Comparison of ENCODE assay signal across 22 cellular contexts in genomic region chr5:78364005-78364404, GRCh38. TPM values are rescaled to one million over a fixed set of nuclear protein-coding genes. Genes with fewer than 3 reads are reported as not detected.
DNase-seq lines count a peak whose midpoint lies in the region; ATAC-seq and TF ChIP-seq lines count a peak whose summit lies in the region.
"Had no signal": no experiment of that assay in that cellular context is flagged by ENCODE, and none has a peak within 500 bp of the region (broad histone marks: within the 10 kb centered on the region; RNA-seq: fewer than 3 reads in every experiment).

No MANE protein-coding gene starts in this region.

- 0 out of 2 replicates have a peak, but pooled peaks cover 4% of the 10 kb centered on the region for H4K20me1 ChIP-seq in HCT116 (ENCODE audit: insufficient read depth)
- H4K20me1 ChIP-seq in OCI-LY7 (ENCODE audit: insufficient read depth, low read length): peaks cover 7% of the 10 kb centered on the region; the same call in 1 of the 2 replicates

- TF ChIP-seq CTCF in HCT116 (IDR thresholded peaks at IDR 0.05 in 2 of 3, conservative IDR thresholded peaks at IDR 0.05 in 1 of 3; ENCODE audit: borderline replicate concordance in 1 of 3, insufficient read depth in 1 of 3, low read depth in 2 of 3, low read length in 2 of 3): no peak
- TF ChIP-seq CTCF in OCI-LY7 (conservative IDR thresholded peaks at IDR 0.05; ENCODE audit: low read length): peak; percentile 59

- H3K27me3 Mint-ChIP-seq in T-helper 2 cell treated with Interferon-gamma antibody and Interleukin-4, amounts not matched to agents 5 μg/mL and 100 μg/mL, for 36 hours (ENCODE audit: low read depth): no peaks in the 10 kb centered on the region
- H3K27me3 Mint-ChIP-seq in activated CD4-positive, alpha-beta memory T cell treated with anti-CD3 and anti-CD28 coated beads, Interleukin-2, amount 10 ng/mL, durations not matched to agents 7 days and 5 days: no peaks in the 10 kb centered on the region
- H3K27me3 Mint-ChIP-seq: CD4-positive, alpha-beta memory T cell; stimulated activated naive CD8-positive, alpha-beta T cell treated with anti-CD3 and anti-CD28 coated beads, Interleukin-15, amount 100 ng/mL, for 72 hours had no signal

- no peaks in the 10 kb centered on the region for H3K9me3 Mint-ChIP-seq in T-helper 2 cell treated with Interferon-gamma antibody and Interleukin-4, amounts not matched to agents 5 μg/mL and 100 μg/mL, for 36 hours
- H3K9me3 Mint-ChIP-seq in activated CD4-positive, alpha-beta memory T cell treated with anti-CD3 and anti-CD28 coated beads, Interleukin-2, amount 10 ng/mL, durations not matched to agents 7 days and 5 days: no peaks in the 10 kb centered on the region
- H3K9me3 Mint-ChIP-seq: activated T-helper 1 cell treated with anti-CD3 and anti-CD28 coated beads, Interleukin-12 subunit alpha, Interleukin-12 subunit beta, Interleukin-2, Interleukin-4 antibody, amounts not matched to agents 30 ng/mL and 10 ng/mL and 1 ng/mL, durations not matched to agents 14 hours and 24 hours and 36 hours; CD4-positive, alpha-beta memory T cell; natural killer cell; stimulated activated naive CD8-positive, alpha-beta T cell treated with anti-CD3 and anti-CD28 coated beads, Interleukin-15, amount 100 ng/mL, for 72 hours had no signal

- TF ChIP-seq RAD21 in HCT116 (IDR thresholded peaks at IDR 0.05; ENCODE audit: low read depth): no peak; the same call in 1 of the 2 replicates

- no peak for ATAC-seq in HCT116
- no peak for ATAC-seq in GM18870 (IDR thresholded peaks at IDR 0.05; ENCODE audit: unreplicated experiment)
- ATAC-seq: natural killer cell; stimulated activated naive CD8-positive, alpha-beta T cell treated with anti-CD3 and anti-CD28 coated beads, Interleukin-15, amount 100 ng/mL, for 72 hours had no signal

- no peak overlapping the region for H3K27ac Mint-ChIP-seq in T-helper 2 cell treated with Interferon-gamma antibody and Interleukin-4, amounts not matched to agents 5 μg/mL and 100 μg/mL, for 36 hours
- H3K27ac Mint-ChIP-seq in activated CD4-positive, alpha-beta memory T cell treated with anti-CD3 and anti-CD28 coated beads, Interleukin-2, amount 10 ng/mL, durations not matched to agents 7 days and 5 days: no peak overlapping the region
- H3K27ac Mint-ChIP-seq: activated T-helper 1 cell treated with anti-CD3 and anti-CD28 coated beads, Interleukin-12 subunit alpha, Interleukin-12 subunit beta, Interleukin-2, Interleukin-4 antibody, amounts not matched to agents 30 ng/mL and 10 ng/mL and 1 ng/mL, durations not matched to agents 14 hours and 24 hours and 36 hours; CD4-positive, alpha-beta memory T cell had no signal

- H3K36me3 Mint-ChIP-seq in T-helper 2 cell treated with Interferon-gamma antibody and Interleukin-4, amounts not matched to agents 5 μg/mL and 100 μg/mL, for 36 hours (ENCODE audit: low read depth): peaks cover 9% of the 10 kb centered on the region
- H3K36me3 Mint-ChIP-seq in activated CD4-positive, alpha-beta memory T cell treated with anti-CD3 and anti-CD28 coated beads, Interleukin-2, amount 10 ng/mL, durations not matched to agents 7 days and 5 days (ENCODE audit: low read depth): peaks cover 14% of the 10 kb centered on the region
- H3K36me3 Mint-ChIP-seq: natural killer cell had no signal

- H3K36me3 ChIP-seq in HCT116 (ENCODE audit: control insufficient read depth in 1 of 2, insufficient read depth in 2 of 2, low read length in 2 of 2): no peaks in the 10 kb centered on the region
- H3K36me3 ChIP-seq in OCI-LY7 (ENCODE audit: insufficient read depth, low read length): peaks cover 9% of the 10 kb centered on the region; the same call in 1 of the 2 replicates
- no peaks in the 10 kb centered on the region for H3K36me3 ChIP-seq in endocrine pancreas (ENCODE audit: control insufficient read depth, insufficient read depth, low read length)
- H3K36me3 ChIP-seq: thyroid gland had no signal

- no peak overlapping the region for H3K4me2 ChIP-seq in HCT116 (ENCODE audit: low read length)
- H3K4me2 ChIP-seq in OCI-LY7 (ENCODE audit: low read length): no peak overlapping the region

- H3K4me3 ChIP-seq in HCT116 (replicated peaks in 1 of 2; ENCODE audit: low read depth in 1 of 2, low read length in 2 of 2) (no peak overlapping the region), OCI-LY7 (ENCODE audit: low read depth, low read length, poor library complexity, severe bottlenecking) (no peak overlapping the region), endocrine pancreas (ENCODE audit: control insufficient read depth, insufficient read depth, low read length) (peak overlapping the region; percentile 22)
- H3K4me3 ChIP-seq: skin epidermis, thyroid gland had no signal

- H3K4me1 Mint-ChIP-seq in T-helper 2 cell treated with Interferon-gamma antibody and Interleukin-4, amounts not matched to agents 5 μg/mL and 100 μg/mL, for 36 hours (ENCODE audit: low read depth): peaks cover 19% of the 10 kb centered on the region
- H3K4me1 Mint-ChIP-seq in activated CD4-positive, alpha-beta memory T cell treated with anti-CD3 and anti-CD28 coated beads, Interleukin-2, amount 10 ng/mL, durations not matched to agents 7 days and 5 days: peaks cover 25% of the 10 kb centered on the region

- H3K79me2 ChIP-seq in HCT116 (ENCODE audit: insufficient read depth, low read length): peaks cover 72% of the 10 kb centered on the region
- H3K79me2 ChIP-seq in OCI-LY7 (ENCODE audit: insufficient read depth, low read depth, low read length): peaks cover 86% of the 10 kb centered on the region

- no peaks in the 10 kb centered on the region for H3K27me3 ChIP-seq in HCT116 (ENCODE audit: insufficient read depth, low read length)
- H3K27me3 ChIP-seq in endocrine pancreas (ENCODE audit: control insufficient read depth, insufficient read depth, low read length): no peaks in the 10 kb centered on the region
- H3K27me3 ChIP-seq: thyroid gland had no signal

- H3K4me1 ChIP-seq in HCT116 (ENCODE audit: control insufficient read depth in 1 of 2, insufficient read depth in 2 of 2, low read length in 2 of 2) (peaks cover 5 to 15% of the 10 kb centered on the region in 2 experiments; a peak in 3 of 4 replicates), OCI-LY7 (ENCODE audit: insufficient read depth, low read length, poor library complexity, severe bottlenecking) (peaks cover 14% of the 10 kb centered on the region), endocrine pancreas (ENCODE audit: control insufficient read depth, insufficient read depth, low read length) (peaks cover 28% of the 10 kb centered on the region)

- no peak overlapping the region for H3K4me3 Mint-ChIP-seq in T-helper 2 cell treated with Interferon-gamma antibody and Interleukin-4, amounts not matched to agents 5 μg/mL and 100 μg/mL, for 36 hours
- H3K4me3 Mint-ChIP-seq in activated CD4-positive, alpha-beta memory T cell treated with anti-CD3 and anti-CD28 coated beads, Interleukin-2, amount 10 ng/mL, durations not matched to agents 7 days and 5 days: no peak overlapping the region
- H3K4me3 Mint-ChIP-seq: activated T-helper 1 cell treated with anti-CD3 and anti-CD28 coated beads, Interleukin-12 subunit alpha, Interleukin-12 subunit beta, Interleukin-2, Interleukin-4 antibody, amounts not matched to agents 30 ng/mL and 10 ng/mL and 1 ng/mL, durations not matched to agents 14 hours and 24 hours and 36 hours; stimulated activated naive CD8-positive, alpha-beta T cell treated with anti-CD3 and anti-CD28 coated beads, Interleukin-15, amount 100 ng/mL, for 72 hours had no signal

- no peaks in the 10 kb centered on the region for H3K9me2 ChIP-seq in HCT116 (ENCODE audit: insufficient read depth)
- no peaks in the 10 kb centered on the region for H3K9me2 ChIP-seq in OCI-LY7 (ENCODE audit: insufficient read depth, low read length)

- TF ChIP-seq POLR2A in HCT116 (IDR thresholded peaks at IDR 0.05; ENCODE audit: borderline replicate concordance, extremely low read depth, insufficient read depth, insufficient read length): no peak

- H3K9ac ChIP-seq in HCT116 (ENCODE audit: low read length): no peak overlapping the region
- H3K9ac ChIP-seq in endocrine pancreas (ENCODE audit: control insufficient read depth, insufficient read depth, low read length): no peak overlapping the region

- H2AFZ ChIP-seq in HCT116 (ENCODE audit: low read depth, low read length, poor library complexity, severe bottlenecking): no peak overlapping the region
- no peak overlapping the region for H2AFZ ChIP-seq in OCI-LY7 (ENCODE audit: low read length)

- H3K9me3 ChIP-seq in HCT116 (ENCODE audit: control insufficient read depth in 1 of 2, insufficient read depth in 1 of 2, low read depth in 1 of 2, low read length in 2 of 2): no peaks in the 10 kb centered on the region
- no peaks in the 10 kb centered on the region for H3K9me3 ChIP-seq in OCI-LY7 (ENCODE audit: low read length)
- H3K9me3 ChIP-seq in endocrine pancreas (ENCODE audit: control insufficient read depth, low read length): no peaks in the 10 kb centered on the region
- H3K9me3 ChIP-seq: thyroid gland had no signal

- intact Hi-C loops in HCT116 (cut with micrococcal nuclease): no loop called here
- intact Hi-C loops in OCI-LY7 (cut with micrococcal nuclease; ENCODE audit: unreplicated experiment): loop anchor here (5.0 kb wide), 3 partner anchors 103 to 587 kb away; partner anchors contain the start of gene TBCA

- H3K27ac ChIP-seq in HCT116 (ENCODE audit: low read depth, low read length): no peak overlapping the region
- no peak overlapping the region for H3K27ac ChIP-seq in OCI-LY7 (ENCODE audit: low read depth, low read length, poor library complexity, severe bottlenecking)
- H3K27ac ChIP-seq: skin epidermis, thyroid gland had no signal

- RAD21 ChIA-PET in HCT116 (lab: Charles Lee; ENCODE audit: low non-redundant PET in 1 of 2, low total read pairs in 2 of 2, uncharacterized antibody in 2 of 2, unreplicated experiment in 2 of 2): no interaction called here

- POLR2A ChIA-PET in HCT116 (lab: Charles Lee): no interaction called here
- POLR2A ChIA-PET in OCI-LY7 (lab: Charles Lee): interaction anchor here (0.7 kb wide), 1 partner anchor 542 kb away, joined by 4 read pairs; no protein-coding TSS in a partner anchor
- POLR2A ChIA-PET in activated CD4-positive, alpha-beta memory T cell treated with anti-CD3 and anti-CD28 coated beads, Interleukin-2, amount 10 ng/mL, durations not matched to agents 7 days and 5 days (lab: Charles Lee): no interaction called here

- BruUV-seq in HCT116 (replicated peaks; lab: Mats Ljungman, UMichigan) (TSS peak; percentile 7), OCI-LY7 (replicated peaks; lab: Mats Ljungman, UMichigan) (TSS peak; percentile 32)

- CTCF ChIA-PET in HCT116 (lab: Charles Lee): no interaction called here
- CTCF ChIA-PET in OCI-LY7 (lab: Charles Lee; ENCODE audit: unreplicated experiment): no interaction called here
- CTCF ChIA-PET in activated CD4-positive, alpha-beta memory T cell treated with anti-CD3 and anti-CD28 coated beads, Interleukin-2, amount 10 ng/mL, durations not matched to agents 7 days and 5 days (lab: Charles Lee): interaction anchor here (0.6 kb wide), 1 partner anchor 11 kb away, joined by 3 read pairs; no protein-coding TSS in a partner anchor

- DNase-seq in DMS79 treated with DMSO at 0.1 percent for 48 hours (lab: John Stamatoyannopoulos, UW): peak; percentile 15
- DNase-seq in DMS79 (lab: John Stamatoyannopoulos, UW): no peak
- DNase-seq in HCT116 (ENCODE audit: low read depth, low spot score): no peak
- DNase-seq in OCI-LY7 (ENCODE audit: low spot score): peak; percentile 34
- no peak for DNase-seq in T-helper 2 cell treated with Interferon-gamma antibody and Interleukin-4, amounts not matched to agents 5 μg/mL and 100 μg/mL, for 36 hours (ENCODE audit: low spot score)
- no peak for DNase-seq in activated CD4-positive, alpha-beta memory T cell treated with anti-CD3 and anti-CD28 coated beads, Interleukin-2, amount 10 ng/mL, durations not matched to agents 7 days and 5 days
- DNase-seq: 8988T; activated naive CD4-positive, alpha-beta T cell treated with anti-CD3 and anti-CD28 coated beads, Interleukin-2, amount 50 U/mL, for 16 hours; amniotic stem cell; CD4-positive, alpha-beta memory T cell; GDM1; H7; natural killer cell; NCI-H1105 treated with DMSO at 0.1 percent for 48 hours; NCI-H2081; RPMI8226; stimulated activated naive CD8-positive, alpha-beta T cell treated with anti-CD3 and anti-CD28 coated beads, Interleukin-15, amount 100 ng/mL, for 72 hours; thyroid gland had no signal

RNA-seq across cellular contexts. Expression of gene SCAMP1, which starts 3.6 kb away (rescaled TPM):
- 46.4 TPM for total RNA-seq in HCT116 (2021; ENCODE audit: unreplicated experiment)
- 17.9 and 24.0 TPM in 2 replicates for polyA plus RNA-seq in HCT116 (2012)
- total RNA-seq in OCI-LY7 (2014; rRNA removed; shearing (Covaris generic)): 16.7 and 18.0 TPM in 2 replicates
- 38.6 and 41.1 TPM in 2 replicates for total RNA-seq in OCI-LY7 (2022)
- total RNA-seq in activated CD4-positive, alpha-beta memory T cell treated with anti-CD3 and anti-CD28 coated beads, Interleukin-2, amount 10 ng/mL, durations not matched to agents 7 days and 5 days: 10 to 100 TPM; 22.0 to 22.3 TPM

Comparison
In these comparisons a context has a peak if more than half of its experiments do, and no peak if none do; other contexts are left out.
1. DNase-seq: peak in DMS79 treated with DMSO at 0.1 percent for 48 hours (single experiment) and OCI-LY7 (single experiment); none in DMS79 (single experiment), HCT116 (single experiment), T-helper 2 cell treated with Interferon-gamma antibody and Interleukin-4, amounts not matched to agents 5 μg/mL and 100 μg/mL, for 36 hours (single experiment) and activated CD4-positive, alpha-beta memory T cell treated with anti-CD3 and anti-CD28 coated beads, Interleukin-2, amount 10 ng/mL, durations not matched to agents 7 days and 5 days (single experiment).